Comparison of ENCODE assay signal across 8 cellular contexts in the genomic region with DNA sequence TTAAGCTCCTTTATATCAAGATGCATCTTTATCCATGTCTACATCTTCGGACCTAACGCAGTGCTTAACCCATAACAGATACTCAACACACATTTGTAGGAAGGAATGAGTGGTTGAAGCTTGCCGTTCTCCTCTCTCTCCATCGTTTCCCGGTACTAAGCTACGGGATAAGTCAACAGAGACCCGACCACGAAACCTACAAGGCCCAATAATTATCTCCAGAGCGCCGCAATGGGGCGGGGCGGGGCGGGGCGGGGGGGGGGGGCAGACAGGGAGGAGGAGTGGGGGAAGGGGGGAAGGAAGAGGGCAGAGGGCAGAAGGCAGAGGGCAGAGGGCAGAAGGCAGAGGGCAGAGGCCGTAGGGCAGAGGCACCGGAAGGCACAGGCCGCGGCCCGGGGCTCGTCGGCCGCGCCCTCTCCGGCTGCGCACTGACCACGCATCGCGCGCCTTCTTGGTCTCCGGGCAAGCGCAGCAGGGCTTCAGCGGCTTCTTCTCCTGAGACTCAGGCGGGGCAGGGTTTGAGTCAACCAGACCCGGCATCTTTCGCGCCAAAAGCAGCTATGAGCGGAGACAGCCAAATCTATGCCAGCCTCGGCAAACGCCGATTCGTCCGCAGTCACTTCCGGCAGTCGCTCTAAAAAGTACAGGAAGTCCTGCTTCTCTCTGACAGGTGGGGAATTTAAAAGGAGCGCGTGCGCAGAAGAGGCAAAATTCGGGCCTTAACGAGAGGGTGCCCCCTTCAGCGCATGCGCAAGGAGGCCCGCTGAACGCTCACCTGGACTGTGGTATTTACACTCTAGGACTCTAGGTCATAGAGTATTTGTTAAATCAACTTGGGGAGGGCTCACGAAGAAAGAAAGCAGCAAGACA. TPM values are rescaled to one million over a fixed set of nuclear protein-coding genes. Genes with fewer than 3 reads are reported as not detected.
DNase-seq lines count a peak whose midpoint lies in the region; ATAC-seq and TF ChIP-seq lines count a peak whose summit lies in the region.

A gene with protein sequence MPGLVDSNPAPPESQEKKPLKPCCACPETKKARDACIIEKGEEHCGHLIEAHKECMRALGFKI (minus strand): TSS at position 636 of the 870 bp plus-strand sequence. CDS start 96 bp downstream, at position 540.

- no peaks in the 10 kb centered on the region for H3K27me3 ChIP-seq in SU-DHL-6 (ENCODE audit: low read length)
- no peaks in the 10 kb centered on the region for H3K27me3 ChIP-seq in ovary
- H3K27me3 ChIP-seq in thyroid gland = no peaks in the 10 kb centered on the region

- peaks cover 10% of the 10 kb centered on the region for H3F3A ChIP-seq in SU-DHL-6 (ENCODE audit: insufficient read depth)

- no peaks in the 10 kb centered on the region for H3K9me2 ChIP-seq in SU-DHL-6 (replicated peaks; ENCODE audit: insufficient read depth, low read length)

- peaks cover 32% of the 10 kb centered on the region for H3K4me1 Mint-ChIP-seq in activated naive CD8-positive, alpha-beta T cell treated with anti-CD3 and anti-CD28 coated beads, Interleukin-2, amount 10 ng/mL, durations not matched to agents 7 days and 5 days

- 0% methylated on average over 48 to 54 of the region's 54 CpGs for WGBS in ovary, 3 donors
- 1% methylated on average over 45 to 47 of the region's 54 CpGs for WGBS in thyroid gland, 2 donors

- H3K79me2 ChIP-seq in SU-DHL-6 (ENCODE audit: insufficient read depth, low read length) = peaks cover 32% of the 10 kb centered on the region

- H3K36me3 ChIP-seq in SU-DHL-6 (ENCODE audit: low read length) (peaks cover 26% of the 10 kb centered on the region; the same call in 1 of the 2 replicates), ovary (no peaks in the 10 kb centered on the region), thyroid gland (peaks cover 10 to 25% of the 10 kb centered on the region in 2 donors)

- peak within 1 kb of the TSS; percentile 50 for H2AFZ ChIP-seq in SU-DHL-6 (ENCODE audit: low read depth, low read length, severe bottlenecking)

- H3K27ac ChIP-seq in SU-DHL-6 (ENCODE audit: low read depth, low read length) (peak within 1 kb of the TSS; percentile 74), ovary (peak within 1 kb of the TSS in 1 of 2 donors; percentile 70), thyroid gland (peak within 1 kb of the TSS; percentile 84 to 93 (median 90))

- H3K9me3 ChIP-seq in SU-DHL-6 (ENCODE audit: insufficient read depth, low read length) (no peaks in the 10 kb centered on the region), ovary (no peaks in the 10 kb centered on the region), thyroid gland (no peaks in the 10 kb centered on the region)

- H3K4me3 Mint-ChIP-seq in activated naive CD8-positive, alpha-beta T cell treated with anti-CD3 and anti-CD28 coated beads, Interleukin-2, amount 10 ng/mL, durations not matched to agents 7 days and 5 days = peak within 1 kb of the TSS; percentile 87

- TF ChIP-seq EP300 in ovary (IDR thresholded peaks at IDR 0.05) = no peak

- intact Hi-C loops in Right ventricle myocardium inferior (cut with DNase I) = loop anchor here (1.0 to 10.0 kb wide), 8 partner anchors 16 to 402 kb away; partner anchors contain the start of genes ADPRH, PLA1A, POGLUT1 and POPDC2
- intact Hi-C loops in ovary (cut with DNase I) = loop anchor here in 3 of 4 donors (10.0 kb wide), 2 partner anchors 102 to 182 kb away; partner anchors contain the start of genes TIMMDC1 (in 3 of the 3) and ADPRH (in 1 of the 3)
- intact Hi-C loops in thyroid gland (cut with DNase I) = loop anchor here (10.0 kb wide), 1 partner anchor 182 kb away; the partner anchor contains the start of gene TIMMDC1

- H4K20me1 ChIP-seq in SU-DHL-6 (ENCODE audit: low read depth, low read length) = no peaks in the 10 kb centered on the region

- H3K36me3 Mint-ChIP-seq in activated naive CD8-positive, alpha-beta T cell treated with anti-CD3 and anti-CD28 coated beads, Interleukin-2, amount 10 ng/mL, durations not matched to agents 7 days and 5 days = peaks cover 18% of the 10 kb centered on the region

- H3K4me3 ChIP-seq in SU-DHL-6 (ENCODE audit: insufficient read depth, low read length, poor library complexity, severe bottlenecking) (peak within 1 kb of the TSS; percentile 86), ovary (peak within 1 kb of the TSS; percentile 85), thyroid gland (replicated peaks in 1 of 3) (peak within 1 kb of the TSS in 2 of 3 donors; percentile 56 to 60)

- peak within 1 kb of the TSS; percentile 66 for H3K9ac ChIP-seq in SU-DHL-6 (ENCODE audit: low read length)

- peak within 1 kb of the TSS; percentile 97 for H3K27ac Mint-ChIP-seq in activated naive CD8-positive, alpha-beta T cell treated with anti-CD3 and anti-CD28 coated beads, Interleukin-2, amount 10 ng/mL, durations not matched to agents 7 days and 5 days

- TF ChIP-seq CTCF in GM10266 (IDR thresholded peaks at IDR 0.05; ENCODE audit: control insufficient read depth, insufficient read depth, low read depth, missing control alignments) (no peak), SU-DHL-6 (IDR thresholded peaks at IDR 0.05; ENCODE audit: insufficient read depth, low read length, poor library complexity, severe bottlenecking) (no peak), ovary (IDR thresholded peaks at IDR 0.05) (peak in 1 of 3 donors; percentile 32), thyroid gland (IDR thresholded peaks at IDR 0.05) (no peak)

- TF ChIP-seq POLR2A in ovary (IDR thresholded peaks at IDR 0.05) = peak; percentile 61
- TF ChIP-seq POLR2A in thyroid gland (IDR thresholded peaks at IDR 0.05) = peak in 1 of 2 donors; percentile 66

- H3K4me1 ChIP-seq in ovary (ENCODE audit: insufficient read depth) = peaks cover 2% of the 10 kb centered on the region
- peaks cover 11 to 18% of the 10 kb centered on the region in 2 donors for H3K4me1 ChIP-seq in thyroid gland

- peak; percentile 94 for DNase-seq in GM10266 (ENCODE audit: extremely low spot score)
- DNase-seq in NCI-H128 (lab: John Stamatoyannopoulos, UW; ENCODE audit: unreplicated experiment) = peak; percentile 99
- DNase-seq in activated naive CD8-positive, alpha-beta T cell treated with anti-CD3 and anti-CD28 coated beads, Interleukin-2, amount 10 ng/mL, durations not matched to agents 7 days and 5 days = peak; percentile 91
- DNase-seq in Right ventricle myocardium inferior (ENCODE audit: missing footprints) = peak; percentile 94
- DNase-seq in ovary = peak; percentile 91 to 95 (median 93)
- DNase-seq in thyroid gland = peak; percentile 98 to 99

- no peaks in the 10 kb centered on the region for H3K27me3 Mint-ChIP-seq in activated naive CD8-positive, alpha-beta T cell treated with anti-CD3 and anti-CD28 coated beads, Interleukin-2, amount 10 ng/mL, durations not matched to agents 7 days and 5 days

- peak within 1 kb of the TSS; percentile 89 for H3K4me2 ChIP-seq in SU-DHL-6 (ENCODE audit: low read depth, low read length, poor library complexity, severe bottlenecking)

- H3K9me3 Mint-ChIP-seq in activated naive CD8-positive, alpha-beta T cell treated with anti-CD3 and anti-CD28 coated beads, Interleukin-2, amount 10 ng/mL, durations not matched to agents 7 days and 5 days = no peaks in the 10 kb centered on the region

- peak; percentile 88 for ATAC-seq in HG02678 (IDR thresholded peaks at IDR 0.05; ENCODE audit: unreplicated experiment)
- peak; percentile 92 for ATAC-seq in activated naive CD8-positive, alpha-beta T cell treated with anti-CD3 and anti-CD28 coated beads, Interleukin-2, amount 10 ng/mL, durations not matched to agents 7 days and 5 days (ENCODE audit: low read depth)
- ATAC-seq in Right ventricle myocardium inferior = peak; percentile 90

- POLR2A ChIA-PET in activated naive CD8-positive, alpha-beta T cell treated with anti-CD3 and anti-CD28 coated beads, Interleukin-2, amount 10 ng/mL, durations not matched to agents 7 days and 5 days (lab: Charles Lee) = interaction anchor here (0.6 to 2.6 kb wide), 15 partner anchors 10 to 419 kb away, joined by 3 to 16 read pairs (median 4); partner anchors contain the start of genes POGLUT1, TIMMDC1 and TMEM39A

RNA-seq across cellular contexts. Expression of the gene that starts here (rescaled TPM):
- total RNA-seq in activated naive CD8-positive, alpha-beta T cell treated with anti-CD3 and anti-CD28 coated beads, Interleukin-2, amount 10 ng/mL, durations not matched to agents 7 days and 5 days = 10 to 100 TPM; 55.7 to 59.9 TPM
- 167 TPM for total RNA-seq in Right ventricle myocardium inferior
- 10 to 100 TPM; 12.4 to 30.6 (median 24.0) TPM for total RNA-seq in ovary
- polyA plus RNA-seq in ovary = 10 to 100 TPM; 26.9 to 42.2 TPM
- 10 to 100 TPM; 12.8 to 73.0 (median 46.0) TPM for total RNA-seq in thyroid gland
